16 cellular contexts compared by ENCODE assay signal in the genomic region with DNA sequence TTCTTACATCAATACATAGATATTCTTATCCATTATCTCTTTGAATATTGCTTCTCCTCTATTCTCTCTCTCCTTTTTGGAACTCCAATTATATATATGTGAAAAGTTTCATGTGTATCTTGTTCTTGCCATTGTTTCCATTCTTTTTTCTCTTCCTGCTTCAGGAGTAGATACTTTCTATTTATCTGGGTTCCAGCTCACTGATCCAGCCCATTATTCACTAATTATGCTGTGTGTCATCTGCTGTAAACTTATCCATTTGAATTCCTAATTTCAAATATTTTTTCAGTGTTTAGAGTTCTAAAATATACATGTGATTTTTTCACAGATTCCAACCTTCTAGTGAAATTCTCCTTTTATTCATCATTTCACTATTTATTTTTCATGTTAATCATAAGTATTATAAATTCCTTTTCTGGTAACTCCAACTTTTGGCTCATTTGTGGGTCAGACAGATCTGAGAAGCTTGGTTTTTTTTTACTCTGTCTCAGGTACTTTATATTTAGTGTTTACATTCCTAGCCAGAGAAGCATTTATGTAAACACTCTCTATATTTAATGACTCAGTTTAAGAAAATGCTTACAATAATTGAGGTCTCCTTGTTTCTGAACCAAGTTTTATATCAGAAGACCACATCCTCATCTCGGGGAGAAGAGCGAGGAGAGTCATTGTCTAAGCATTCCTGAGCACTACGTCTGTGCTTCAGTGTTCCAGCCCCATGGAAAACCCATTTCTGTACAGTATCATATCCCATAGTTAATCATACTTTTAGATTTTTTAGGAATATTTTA. TPM values are rescaled to one million over a fixed set of nuclear protein-coding genes. Genes with fewer than 3 reads are reported as not detected.
DNase-seq lines count a peak whose midpoint lies in the region; ATAC-seq and TF ChIP-seq lines count a peak whose summit lies in the region.
"Had no signal": no experiment of that assay in that cellular context is flagged by ENCODE, and none has a peak within 500 bp of the region (broad histone marks: within the 10 kb centered on the region; RNA-seq: fewer than 3 reads in every experiment).

No MANE protein-coding gene starts in this region.

- peak; percentile 50 for DNase-seq in AG08395 (ENCODE audit: low spot score)
- DNase-seq in HS-5 (ENCODE audit: low read depth) = peak; percentile 57
- peak; percentile 91 for DNase-seq in amniotic epithelial cell (ENCODE audit: low read depth)
- peak; percentile 79 for DNase-seq in kidney epithelial cell (ENCODE audit: low read depth)
- no peak for DNase-seq in DMS 273 (lab: John Stamatoyannopoulos, UW; ENCODE audit: unreplicated experiment)
- no peak for DNase-seq in amniotic stem cell (lab: John Stamatoyannopoulos, UW)
- no peak for DNase-seq in iPS-NIHi7 (ENCODE audit: extremely low spot score)
- DNase-seq: activated CD4-positive, alpha-beta T cell treated with anti-CD3 and anti-CD28 coated beads, Interleukin-2, amount 50 U/mL, for 1 hour; C1 segment of cervical spinal cord; colonic mucosa; esophagus squamous epithelium; KG1; NCI-H2029; stimulated activated naive CD4-positive, alpha-beta T cell treated with Interleukin-2 at 50 U/mL for 16 hours; T-helper 1 cell had no signal

- H3K36me3 ChIP-seq in kidney epithelial cell (ENCODE audit: control insufficient read depth, insufficient read depth, low read length) = no peaks in the 10 kb centered on the region
- H3K36me3 ChIP-seq: colonic mucosa, esophagus squamous epithelium had no signal

- no peak for ATAC-seq in GM18511 (IDR thresholded peaks at IDR 0.05; ENCODE audit: unreplicated experiment)

- H3K4me3 ChIP-seq in kidney epithelial cell (ENCODE audit: low read depth, low read length) = no peak overlapping the region
- H3K4me3 ChIP-seq: colonic mucosa, esophagus squamous epithelium had no signal

- TF ChIP-seq CTCF in kidney epithelial cell (IDR thresholded peaks at IDR 0.05; ENCODE audit: insufficient read depth, low read length, poor library complexity, severe bottlenecking) = no peak

- no peaks in the 10 kb centered on the region for H3K27me3 ChIP-seq in kidney epithelial cell (ENCODE audit: control insufficient read depth, insufficient read depth, low read length)
- H3K27me3 ChIP-seq: colonic mucosa, esophagus squamous epithelium had no signal

RNA-seq across cellular contexts. Expression of gene AMIGO2, which starts 15.9 kb away (rescaled TPM):
- 271 and 284 TPM in 2 replicates for total RNA-seq in kidney epithelial cell

RNA-seq across cellular contexts. Expression of gene PCED1B, which starts 16.2 kb away (rescaled TPM):
- total RNA-seq in kidney epithelial cell = 4.8 and 8.4 TPM in 2 replicates

Comparison
In these comparisons a context has a peak if more than half of its experiments do, and no peak if none do; other contexts are left out.
1. DNase-seq: peak in AG08395 (single experiment), HS-5 (single experiment), amniotic epithelial cell (single experiment) and kidney epithelial cell (single experiment); none in DMS 273 (single experiment), amniotic stem cell (single experiment) and iPS-NIHi7 (single experiment).